9 cellular contexts compared by ENCODE assay signal in genomic region chr2:9778012-9778411, GRCh38.
A peak's percentile ranks its signal among the peaks of the same experiment; 100 is the strongest.
DNase-seq lines count a peak whose midpoint lies in the region; ATAC-seq and TF ChIP-seq lines count a peak whose summit lies in the region.
"Had no signal": no experiment of that assay in that cellular context is flagged by ENCODE, and none has a peak within 500 bp of the region (broad histone marks: within the 10 kb centered on the region; RNA-seq: fewer than 3 reads in every experiment).

No MANE protein-coding gene starts in this region.

- H3K27ac Mint-ChIP-seq in CD4-positive, alpha-beta T cell: peak overlapping the region; percentile 87
- peak overlapping the region; percentile 52 for H3K27ac Mint-ChIP-seq in activated CD4-positive, alpha-beta T cell treated with anti-CD3 and anti-CD28 coated beads, Interleukin-2, amount 10 ng/mL, durations not matched to agents 7 days and 5 days

- DNase-seq in CD4-positive, alpha-beta T cell: no peak
- peak; percentile 85 for DNase-seq in H7
- no peak for DNase-seq in activated CD4-positive, alpha-beta T cell treated with anti-CD3 and anti-CD28 coated beads, Interleukin-2, amount 10 ng/mL, durations not matched to agents 7 days and 5 days
- DNase-seq in kidney epithelial cell (ENCODE audit: low read depth): no peak
- no peak for DNase-seq in AG08395 (ENCODE audit: low spot score)
- DNase-seq: NCI-H2081 treated with DMSO at 0.1 percent for 48 hours had no signal

- no peaks in the 10 kb centered on the region for H3K9me3 ChIP-seq in CD4-positive, alpha-beta T cell (ENCODE audit: control insufficient read depth, low read length)

- H3K27ac ChIP-seq in CD4-positive, alpha-beta T cell (ENCODE audit: low read depth, low read length): no peak overlapping the region

- no peaks in the 10 kb centered on the region for H3K27me3 Mint-ChIP-seq in CD4-positive, alpha-beta T cell
- H3K27me3 Mint-ChIP-seq in activated CD4-positive, alpha-beta T cell treated with anti-CD3 and anti-CD28 coated beads, Interleukin-2, amount 10 ng/mL, durations not matched to agents 7 days and 5 days: peaks cover 3% of the 10 kb centered on the region

- no peak for TF ChIP-seq CTCF in CD4-positive, alpha-beta T cell (IDR thresholded peaks at IDR 0.05)
- peak; percentile 53 for TF ChIP-seq CTCF in kidney epithelial cell (IDR thresholded peaks at IDR 0.05; ENCODE audit: insufficient read depth, low read length, poor library complexity, severe bottlenecking)

- H3K9me3 Mint-ChIP-seq in CD4-positive, alpha-beta T cell: no peaks in the 10 kb centered on the region
- H3K9me3 Mint-ChIP-seq in activated CD4-positive, alpha-beta T cell treated with anti-CD3 and anti-CD28 coated beads, Interleukin-2, amount 10 ng/mL, durations not matched to agents 7 days and 5 days: no peaks in the 10 kb centered on the region

- no peaks in the 10 kb centered on the region for H3K27me3 ChIP-seq in CD4-positive, alpha-beta T cell (ENCODE audit: control insufficient read depth, insufficient read depth, low read length)
- H3K27me3 ChIP-seq in H7 (ENCODE audit: control insufficient read depth, insufficient read depth, low read length): no peaks in the 10 kb centered on the region
- H3K27me3 ChIP-seq in kidney epithelial cell (ENCODE audit: control insufficient read depth, insufficient read depth, low read length): peaks cover 2% of the 10 kb centered on the region

- intact Hi-C loops in CD4-positive, alpha-beta T cell (cut with DNase I, micrococcal nuclease): no loop called here

- peaks cover 46% of the 10 kb centered on the region for H3K4me1 Mint-ChIP-seq in CD4-positive, alpha-beta T cell (ENCODE audit: low read depth)
- peaks cover 52% of the 10 kb centered on the region for H3K4me1 Mint-ChIP-seq in activated CD4-positive, alpha-beta T cell treated with anti-CD3 and anti-CD28 coated beads, Interleukin-2, amount 10 ng/mL, durations not matched to agents 7 days and 5 days

- H3K4me3 ChIP-seq in H7 (ENCODE audit: insufficient read depth, low read depth, low read length) (no peak overlapping the region), kidney epithelial cell (ENCODE audit: low read depth, low read length) (no peak overlapping the region)

- no peaks in the 10 kb centered on the region for H3K36me3 Mint-ChIP-seq in CD4-positive, alpha-beta T cell (ENCODE audit: low read depth)
- no peaks in the 10 kb centered on the region for H3K36me3 Mint-ChIP-seq in activated CD4-positive, alpha-beta T cell treated with anti-CD3 and anti-CD28 coated beads, Interleukin-2, amount 10 ng/mL, durations not matched to agents 7 days and 5 days (ENCODE audit: low read depth)

- CTCF ChIA-PET in CD4-positive, alpha-beta T cell (lab: Charles Lee): no interaction called here
- CTCF ChIA-PET in activated CD4-positive, alpha-beta T cell treated with anti-CD3 and anti-CD28 coated beads, Interleukin-2, amount 10 ng/mL, durations not matched to agents 7 days and 5 days (lab: Charles Lee): interaction anchor here (0.7 to 2.4 kb wide), 7 partner anchors 8 to 24 kb away, joined by 3 to 6 read pairs (median 4); no protein-coding TSS in a partner anchor

- H3K4me3 Mint-ChIP-seq in CD4-positive, alpha-beta T cell: no peak overlapping the region
- H3K4me3 Mint-ChIP-seq in activated CD4-positive, alpha-beta T cell treated with anti-CD3 and anti-CD28 coated beads, Interleukin-2, amount 10 ng/mL, durations not matched to agents 7 days and 5 days: no peak overlapping the region

- POLR2A ChIA-PET in CD4-positive, alpha-beta T cell (lab: Charles Lee): no interaction called here
- POLR2A ChIA-PET in activated CD4-positive, alpha-beta T cell treated with anti-CD3 and anti-CD28 coated beads, Interleukin-2, amount 10 ng/mL, durations not matched to agents 7 days and 5 days (lab: Charles Lee): no interaction called here

- H3K36me3 ChIP-seq in H7 (replicated peaks; ENCODE audit: control insufficient read depth, insufficient read depth, low read length) (no peaks in the 10 kb centered on the region), kidney epithelial cell (ENCODE audit: control insufficient read depth, insufficient read depth, low read length) (no peaks in the 10 kb centered on the region)

- ATAC-seq in CD4-positive, alpha-beta T cell (ENCODE audit: poor library complexity): no peak
- ATAC-seq in HG02852 (IDR thresholded peaks at IDR 0.05; ENCODE audit: unreplicated experiment) (no peak), GM21737 (IDR thresholded peaks at IDR 0.05; ENCODE audit: unreplicated experiment) (no peak), HG03469 (IDR thresholded peaks at IDR 0.05; ENCODE audit: unreplicated experiment) (no peak)
